ENCODE assay signal across 19 cellular contexts in genomic region chr22:20940178-20940790, GRCh38. TPM values are rescaled to one million over a fixed set of nuclear protein-coding genes. Genes with fewer than 3 reads are reported as not detected.
A peak's percentile ranks its signal among the peaks of the same experiment; 100 is the strongest.
DNase-seq lines count a peak whose midpoint lies in the region; ATAC-seq and TF ChIP-seq lines count a peak whose summit lies in the region.
"Had no signal": no experiment of that assay in that cellular context is flagged by ENCODE, and none has a peak within 500 bp of the region (broad histone marks: within the 10 kb centered on the region; RNA-seq: fewer than 3 reads in every experiment).

No MANE protein-coding gene starts in this region.

- H3K27ac Mint-ChIP-seq in CD4-positive, alpha-beta T cell: peak overlapping the region; percentile 54
- peak overlapping the region in 3 of 9 donors; percentile 17 to 46 (median 33) for H3K27ac Mint-ChIP-seq in naive thymus-derived CD4-positive, alpha-beta T cell

- DNase-seq in CD4-positive, alpha-beta T cell: no peak
- DNase-seq in NCI-H1694 treated with DMSO at 0.1 percent for 48 hours (lab: John Stamatoyannopoulos, UW) (peak; percentile 58), cerebellar cortex (ENCODE audit: low spot score) (peak; percentile 84), smooth muscle cell (lab: John Stamatoyannopoulos, UW; ENCODE audit: unreplicated experiment) (no peak), SK-N-DZ (ENCODE audit: low spot score) (no peak)
- DNase-seq in naive thymus-derived CD4-positive, alpha-beta T cell: no peak
- DNase-seq: activated CD4-positive, alpha-beta T cell treated with anti-CD3 and anti-CD28 coated beads, Interleukin-2, amount 50 U/mL, for 1 hour; activated effector memory CD4-positive, alpha-beta T cell treated with Interleukin-2 at 50 U/mL for 16 hours; brain microvascular endothelial cell; Caco-2; NCI-H1048; PC-3; right cardiac atrium; stimulated activated CD4-positive, alpha-beta T cell treated with anti-CD3 and anti-CD28 coated beads, Interleukin-4, amount 100 ng/mL, for 4 hours; stimulated activated naive CD4-positive, alpha-beta T cell; T-helper 1 cell had no signal

- peaks cover 98% of the 10 kb centered on the region for H4K20me1 ChIP-seq in smooth muscle cell (ENCODE audit: low read depth)

- H3K27me3 Mint-ChIP-seq in CD4-positive, alpha-beta T cell: no peaks in the 10 kb centered on the region
- no peaks in the 10 kb centered on the region for H3K27me3 Mint-ChIP-seq in naive thymus-derived CD4-positive, alpha-beta T cell

- peaks cover 25 to 35% of the 10 kb centered on the region in 2 donors for H3K4me1 ChIP-seq in naive thymus-derived CD4-positive, alpha-beta T cell (ENCODE audit: control insufficient read depth in 2 of 2, insufficient read depth in 2 of 2, low read length in 2 of 2)
- H3K4me1 ChIP-seq in smooth muscle cell (ENCODE audit: low read depth): peaks cover 6% of the 10 kb centered on the region

- POLR2A ChIA-PET in CD4-positive, alpha-beta T cell (lab: Charles Lee): no interaction called here
- POLR2A ChIA-PET in naive thymus-derived CD4-positive, alpha-beta T cell (lab: Charles Lee): no interaction called here

- no peak overlapping the region for H3K9ac ChIP-seq in smooth muscle cell (ENCODE audit: low read depth)

- intact Hi-C loops in CD4-positive, alpha-beta T cell (cut with DNase I, micrococcal nuclease): no loop called here
- intact Hi-C loops in naive thymus-derived CD4-positive, alpha-beta T cell (cut with micrococcal nuclease): no loop called here

- no peaks in the 10 kb centered on the region for H3K9me3 Mint-ChIP-seq in CD4-positive, alpha-beta T cell
- no peaks in the 10 kb centered on the region for H3K9me3 Mint-ChIP-seq in naive thymus-derived CD4-positive, alpha-beta T cell
- H3K9me3 Mint-ChIP-seq: nephron had no signal

- no peak for ATAC-seq in CD4-positive, alpha-beta T cell (ENCODE audit: poor library complexity)
- ATAC-seq in naive thymus-derived CD4-positive, alpha-beta T cell: no peak
- ATAC-seq in GM18870 (IDR thresholded peaks at IDR 0.05; ENCODE audit: unreplicated experiment): no peak
- no peak for ATAC-seq in HG02759 (IDR thresholded peaks at IDR 0.05; ENCODE audit: unreplicated experiment)
- ATAC-seq: PC-3, right cardiac atrium had no signal

- H3K4me2 ChIP-seq in smooth muscle cell: no peak overlapping the region

- no peaks in the 10 kb centered on the region for H3K27me3 ChIP-seq in CD4-positive, alpha-beta T cell (ENCODE audit: control insufficient read depth, insufficient read depth, low read length)
- no peaks in the 10 kb centered on the region for H3K27me3 ChIP-seq in naive thymus-derived CD4-positive, alpha-beta T cell (ENCODE audit: control insufficient read depth in 2 of 2, insufficient read depth in 2 of 2, low read length in 2 of 2)
- no peaks in the 10 kb centered on the region for H3K27me3 ChIP-seq in smooth muscle cell (ENCODE audit: low read depth)
- H3K27me3 ChIP-seq: brain microvascular endothelial cell had no signal

- CTCF ChIA-PET in CD4-positive, alpha-beta T cell (lab: Charles Lee): interaction anchor here (1.7 kb wide), 1 partner anchor 23 kb away, joined by 5 read pairs; no protein-coding TSS in a partner anchor
- CTCF ChIA-PET in naive thymus-derived CD4-positive, alpha-beta T cell (lab: Charles Lee): no interaction called here

- H3K4me3 ChIP-seq in naive thymus-derived CD4-positive, alpha-beta T cell (ENCODE audit: low read length): no peak overlapping the region
- no peak overlapping the region for H3K4me3 ChIP-seq in smooth muscle cell

- peaks cover 86% of the 10 kb centered on the region for H3K4me1 Mint-ChIP-seq in CD4-positive, alpha-beta T cell (ENCODE audit: low read depth)
- peaks cover 51 to 92% (median 82%) of the 10 kb centered on the region in 7 donors for H3K4me1 Mint-ChIP-seq in naive thymus-derived CD4-positive, alpha-beta T cell

- H2AFZ ChIP-seq in smooth muscle cell (ENCODE audit: low read depth): no peak overlapping the region

- no peak for TF ChIP-seq CTCF in CD4-positive, alpha-beta T cell (IDR thresholded peaks at IDR 0.05)
- no peak for TF ChIP-seq CTCF in smooth muscle cell (IDR thresholded peaks at IDR 0.05; ENCODE audit: borderline replicate concordance, insufficient read depth, poor library complexity, severe bottlenecking)

- peaks cover 0 to 14% (median 5%) of the 10 kb centered on the region in 3 experiments for H3K36me3 ChIP-seq in naive thymus-derived CD4-positive, alpha-beta T cell (ENCODE audit: control insufficient read depth in 2 of 3, insufficient read depth in 3 of 3, low read length in 3 of 3)
- no peaks in the 10 kb centered on the region for H3K36me3 ChIP-seq in smooth muscle cell (ENCODE audit: low read depth)

- 85% methylated on average over 4 of the region's 4 CpGs for WGBS in smooth muscle cell (ENCODE audit: low lambda C conversion rate)

- H3K79me2 ChIP-seq in smooth muscle cell (ENCODE audit: low read depth): peaks cover 97% of the 10 kb centered on the region

- H3K9me3 ChIP-seq in CD4-positive, alpha-beta T cell (ENCODE audit: control insufficient read depth, low read length): no peaks in the 10 kb centered on the region
- H3K9me3 ChIP-seq in naive thymus-derived CD4-positive, alpha-beta T cell (ENCODE audit: control insufficient read depth in 2 of 3, low read length in 3 of 3): no peaks in the 10 kb centered on the region
- H3K9me3 ChIP-seq in smooth muscle cell (replicated peaks; ENCODE audit: low read depth): no peaks in the 10 kb centered on the region
- H3K9me3 ChIP-seq: Caco-2 had no signal

- H3F3A ChIP-seq in smooth muscle cell (ENCODE audit: low read depth): no peaks in the 10 kb centered on the region

- H3K36me3 Mint-ChIP-seq in CD4-positive, alpha-beta T cell (ENCODE audit: low read depth): peaks cover 82% of the 10 kb centered on the region
- H3K36me3 Mint-ChIP-seq in naive thymus-derived CD4-positive, alpha-beta T cell: peaks cover 10 to 49% (median 22%) of the 10 kb centered on the region in 5 donors

- no peak overlapping the region for H3K27ac ChIP-seq in CD4-positive, alpha-beta T cell (ENCODE audit: low read depth, low read length)
- H3K27ac ChIP-seq in naive thymus-derived CD4-positive, alpha-beta T cell (ENCODE audit: low read depth, low read length): no peak overlapping the region
- H3K27ac ChIP-seq in smooth muscle cell (ENCODE audit: low read depth): no peak overlapping the region
- H3K27ac ChIP-seq: brain microvascular endothelial cell had no signal

- H3K4me3 Mint-ChIP-seq in CD4-positive, alpha-beta T cell: peak overlapping the region; percentile 66
- H3K4me3 Mint-ChIP-seq in naive thymus-derived CD4-positive, alpha-beta T cell: peak overlapping the region in 8 of 10 donors; percentile 20 to 83 (median 55)
- H3K4me3 Mint-ChIP-seq: nephron had no signal

RNA-seq across cellular contexts. Expression of gene CRKL, which starts 23.1 kb away (rescaled TPM):
- 10 to 100 TPM; 41.9 to 43.5 TPM for total RNA-seq in CD4-positive, alpha-beta T cell
- total RNA-seq in naive thymus-derived CD4-positive, alpha-beta T cell: 10 to 100 TPM; 38.9 to 82.7 (median 77.8) TPM
- 10 to 100 TPM; 44.7 to 65.8 TPM for polyA plus RNA-seq in naive thymus-derived CD4-positive, alpha-beta T cell
- total RNA-seq in smooth muscle cell: 40.9 TPM in 2 replicates
- 25.1 and 26.6 TPM in 2 replicates for polyA plus RNA-seq in smooth muscle cell
- 72.7 and 81.3 TPM in 2 replicates for polyA plus RNA-seq in SK-N-DZ (2014; cell fraction: cytosol; rRNA removed)
- polyA plus RNA-seq in SK-N-DZ (2014; cell fraction: nucleus; rRNA removed): 33.4 and 40.2 TPM in 2 replicates

RNA-seq across cellular contexts. Expression of gene AIFM3, which starts 26.8 kb away (rescaled TPM):
- total RNA-seq in CD4-positive, alpha-beta T cell: under 1 TPM; 0.34 to 0.41 TPM
- total RNA-seq in naive thymus-derived CD4-positive, alpha-beta T cell: 1 to 10 TPM in 3 of 5 experiments, under 1 TPM in 2; 0.24 to 9.0 (median 1.2) TPM
- under 1 TPM; 0.17 to 0.32 TPM for polyA plus RNA-seq in naive thymus-derived CD4-positive, alpha-beta T cell
- total RNA-seq in smooth muscle cell: 0.85 and 0.94 TPM in 2 replicates
- 0.13 TPM in 1 of 2 replicates, not detected in the other for polyA plus RNA-seq in smooth muscle cell
- polyA plus RNA-seq in SK-N-DZ (2014; cell fraction: cytosol; rRNA removed): 3.3 and 5.0 TPM in 2 replicates
- 18.1 and 21.1 TPM in 2 replicates for polyA plus RNA-seq in SK-N-DZ (2014; cell fraction: nucleus; rRNA removed)

RNA-seq across cellular contexts. Expression of gene LZTR1, which starts 41.8 kb away (rescaled TPM):
- total RNA-seq in CD4-positive, alpha-beta T cell: 10 to 100 TPM; 48.4 to 51.3 TPM
- total RNA-seq in naive thymus-derived CD4-positive, alpha-beta T cell: 100 to 1,000 TPM in 2 of 5 experiments, 10 to 100 TPM in 3; 61.8 to 104 (median 74.2) TPM
- polyA plus RNA-seq in naive thymus-derived CD4-positive, alpha-beta T cell: 10 to 100 TPM; 11.4 to 15.6 TPM
- 28.1 and 34.2 TPM in 2 replicates for total RNA-seq in smooth muscle cell
- polyA plus RNA-seq in smooth muscle cell: 43.9 and 49.7 TPM in 2 replicates
- 27.2 and 32.2 TPM in 2 replicates for polyA plus RNA-seq in SK-N-DZ (2014; cell fraction: cytosol; rRNA removed)
- 300 and 350 TPM in 2 replicates for polyA plus RNA-seq in SK-N-DZ (2014; cell fraction: nucleus; rRNA removed)

Comparison
In these comparisons a context has a peak if more than half of its experiments do, and no peak if none do; other contexts are left out.
1. DNase-seq: peak in NCI-H1694 treated with DMSO at 0.1 percent for 48 hours (single experiment) and cerebellar cortex (single experiment); none in CD4-positive, alpha-beta T cell (0 of 10), naive thymus-derived CD4-positive, alpha-beta T cell (0 of 9), smooth muscle cell (single experiment) and SK-N-DZ (single experiment).